Comparison of ENCODE assay signal across 10 cellular contexts in genomic region chr6:46781478-46782378, GRCh38. TPM values are rescaled to one million over a fixed set of nuclear protein-coding genes. Genes with fewer than 3 reads are reported as not detected.
DNase-seq lines count a peak whose midpoint lies in the region; ATAC-seq and TF ChIP-seq lines count a peak whose summit lies in the region.
"Had no signal": no experiment of that assay in that cellular context is flagged by ENCODE, and none has a peak within 500 bp of the region (broad histone marks: within the 10 kb centered on the region; RNA-seq: fewer than 3 reads in every experiment).

No MANE protein-coding gene starts in this region.

- no peak overlapping the region for H3K9ac ChIP-seq in smooth muscle cell (ENCODE audit: low read depth)

- H3K4me2 ChIP-seq in hepatocyte = no peak overlapping the region
- H3K4me2 ChIP-seq in smooth muscle cell = no peak overlapping the region

- H3K27me3 ChIP-seq in BE2C (no peaks in the 10 kb centered on the region), hepatocyte (no peaks in the 10 kb centered on the region), smooth muscle cell (ENCODE audit: low read depth) (peaks cover 7% of the 10 kb centered on the region)

- H3K4me3 Mint-ChIP-seq in activated T-helper 17 cell treated with anti-CD3 and anti-CD28 coated beads, Interleukin-2, amount 50 U/mL, for 72 hours = no peak overlapping the region
- H3K4me3 Mint-ChIP-seq: IgD-negative memory B cell, natural killer cell had no signal

- H3K9me2 ChIP-seq in hepatocyte (replicated peaks; ENCODE audit: insufficient read depth) = no peaks in the 10 kb centered on the region

- peak; percentile 37 for ATAC-seq in activated T-helper 17 cell treated with anti-CD3 and anti-CD28 coated beads, Interleukin-2, amount 50 U/mL, for 72 hours (replicated peaks)
- no peak for ATAC-seq in activated CD4-positive, CD25-positive, alpha-beta regulatory T cell treated with anti-CD3 and anti-CD28 coated beads, Interleukin-2, amount 50 U/mL, for 24 hours
- no peak for ATAC-seq in HG03045 (IDR thresholded peaks at IDR 0.05; ENCODE audit: unreplicated experiment)

- no peaks in the 10 kb centered on the region for H3K79me2 ChIP-seq in hepatocyte
- H3K79me2 ChIP-seq in smooth muscle cell (ENCODE audit: low read depth) = no peaks in the 10 kb centered on the region

- WGBS in hepatocyte (ENCODE audit: low lambda C conversion rate, missing lambda C conversion rate) = 37% methylated on average over 6 of the region's 6 CpGs
- WGBS in smooth muscle cell (ENCODE audit: low lambda C conversion rate) = 37% methylated on average over 6 of the region's 6 CpGs

- H3K4me1 Mint-ChIP-seq in activated T-helper 17 cell treated with anti-CD3 and anti-CD28 coated beads, Interleukin-2, amount 50 U/mL, for 72 hours = no peaks in the 10 kb centered on the region
- H3K4me1 Mint-ChIP-seq: IgD-negative memory B cell, natural killer cell had no signal

- H3K9me3 Mint-ChIP-seq in activated T-helper 17 cell treated with anti-CD3 and anti-CD28 coated beads, Interleukin-2, amount 50 U/mL, for 72 hours = no peaks in the 10 kb centered on the region
- H3K9me3 Mint-ChIP-seq: natural killer cell had no signal

- H3K27ac ChIP-seq in hepatocyte (no peak overlapping the region), smooth muscle cell (ENCODE audit: low read depth) (no peak overlapping the region)

- in situ Hi-C loops in GM13976 (cut with MboI; ENCODE audit: low sequenced_read_pairs, unreplicated experiment) = no loop called here

- DNase-seq in BE2C (peak; percentile 56), GM13976 (ENCODE audit: low spot score) (peak; percentile 15), NCI-H226 (peak; percentile 36), hepatocyte (ENCODE audit: low spot score) (peak; percentile 83), smooth muscle cell (lab: John Stamatoyannopoulos, UW; ENCODE audit: unreplicated experiment) (no peak)
- DNase-seq: natural killer cell had no signal

- H3K9me3 ChIP-seq in BE2C (no peaks in the 10 kb centered on the region), hepatocyte (ENCODE audit: low read depth) (no peaks in the 10 kb centered on the region), smooth muscle cell (replicated peaks; ENCODE audit: low read depth) (no peaks in the 10 kb centered on the region)

- H3K4me1 ChIP-seq in BE2C = no peaks in the 10 kb centered on the region
- H3K4me1 ChIP-seq in hepatocyte (ENCODE audit: insufficient read depth) = no peaks in the 10 kb centered on the region
- H3K4me1 ChIP-seq in smooth muscle cell (ENCODE audit: low read depth) = no peaks in the 10 kb centered on the region

- H3K36me3 ChIP-seq in BE2C = no peaks in the 10 kb centered on the region
- H3K36me3 ChIP-seq in hepatocyte (replicated peaks; ENCODE audit: insufficient read depth, low read depth) = no peaks in the 10 kb centered on the region
- H3K36me3 ChIP-seq in smooth muscle cell (ENCODE audit: low read depth) = no peaks in the 10 kb centered on the region

- H3K36me3 Mint-ChIP-seq in activated T-helper 17 cell treated with anti-CD3 and anti-CD28 coated beads, Interleukin-2, amount 50 U/mL, for 72 hours (ENCODE audit: low read depth) = no peaks in the 10 kb centered on the region
- H3K36me3 Mint-ChIP-seq: IgD-negative memory B cell, natural killer cell had no signal

- no peak overlapping the region for H3K27ac Mint-ChIP-seq in activated T-helper 17 cell treated with anti-CD3 and anti-CD28 coated beads, Interleukin-2, amount 50 U/mL, for 72 hours
- H3K27ac Mint-ChIP-seq: IgD-negative memory B cell, natural killer cell had no signal

- TF ChIP-seq CTCF in BE2C (IDR thresholded peaks at IDR 0.05; ENCODE audit: low read depth, low read length) (peak; percentile 75), GM13976 (IDR thresholded peaks at IDR 0.05; ENCODE audit: borderline replicate concordance, control extremely low read depth, extremely low read depth, insufficient read depth, missing control alignments) (peak; percentile 40), hepatocyte (IDR thresholded peaks at IDR 0.05; ENCODE audit: poor library complexity) (peak; percentile 81), smooth muscle cell (IDR thresholded peaks at IDR 0.05; ENCODE audit: borderline replicate concordance, insufficient read depth, poor library complexity, severe bottlenecking) (peak; percentile 78)

- no peak overlapping the region for H2AFZ ChIP-seq in hepatocyte
- no peak overlapping the region for H2AFZ ChIP-seq in smooth muscle cell (ENCODE audit: low read depth)

- no peaks in the 10 kb centered on the region for H3F3A ChIP-seq in smooth muscle cell (ENCODE audit: low read depth)

- H3K4me3 ChIP-seq in BE2C (ENCODE audit: low read depth, low read length) (no peak overlapping the region), hepatocyte (no peak overlapping the region), smooth muscle cell (no peak overlapping the region)

- H4K20me1 ChIP-seq in hepatocyte (ENCODE audit: insufficient read depth, poor library complexity, severe bottlenecking) = no peaks in the 10 kb centered on the region
- no peaks in the 10 kb centered on the region for H4K20me1 ChIP-seq in smooth muscle cell (ENCODE audit: low read depth)

- no peaks in the 10 kb centered on the region for H3K27me3 Mint-ChIP-seq in activated T-helper 17 cell treated with anti-CD3 and anti-CD28 coated beads, Interleukin-2, amount 50 U/mL, for 72 hours
- H3K27me3 Mint-ChIP-seq: IgD-negative memory B cell had no signal

RNA-seq across cellular contexts. Expression of gene MEP1A, which starts 11.5 kb away (rescaled TPM):
- not detected for polyA plus RNA-seq in BE2C (2012; ENCODE audit: insufficient read depth, insufficient read length, low read depth)
- not detected for total RNA-seq in activated T-helper 17 cell treated with anti-CD3 and anti-CD28 coated beads, Interleukin-2, amount 50 U/mL, for 72 hours
- total RNA-seq in hepatocyte (93.4 and 94.2 TPM in 2 replicates), smooth muscle cell (not detected in 2 replicates)
- polyA plus RNA-seq in hepatocyte (38.9 and 62.8 TPM in 2 replicates), smooth muscle cell (not detected in 2 replicates)
- total RNA-seq: natural killer cell had no signal
- polyA plus RNA-seq: IgD-negative memory B cell had no signal

RNA-seq across cellular contexts. Expression of gene ANKRD66, which starts 35.0 kb away (rescaled TPM):
- polyA plus RNA-seq in BE2C (2012; ENCODE audit: insufficient read depth, insufficient read length, low read depth) = not detected
- not detected for total RNA-seq in activated T-helper 17 cell treated with anti-CD3 and anti-CD28 coated beads, Interleukin-2, amount 50 U/mL, for 72 hours
- total RNA-seq in hepatocyte (not detected in 2 replicates), smooth muscle cell (not detected in 2 replicates)
- polyA plus RNA-seq in hepatocyte (not detected in 2 replicates), smooth muscle cell (not detected in 2 replicates)
- total RNA-seq: natural killer cell had no signal
- polyA plus RNA-seq: IgD-negative memory B cell had no signal

RNA-seq across cellular contexts. Expression of gene PLA2G7, which starts 46.6 kb away (rescaled TPM):
- not detected for polyA plus RNA-seq in BE2C (2012; ENCODE audit: insufficient read depth, insufficient read length, low read depth)
- total RNA-seq in activated T-helper 17 cell treated with anti-CD3 and anti-CD28 coated beads, Interleukin-2, amount 50 U/mL, for 72 hours = not detected
- total RNA-seq in hepatocyte (0.68 and 1.5 TPM in 2 replicates), smooth muscle cell (0.27 and 1.2 TPM in 2 replicates)
- polyA plus RNA-seq in hepatocyte (1.6 TPM in 1 of 2 replicates, not detected in the other), smooth muscle cell (0.30 and 0.56 TPM in 2 replicates)
- polyA plus RNA-seq: IgD-negative memory B cell had no signal

Comparison
In these comparisons a context has a peak if more than half of its experiments do, and no peak if none do; other contexts are left out.
1. RNA of gene MEP1A, which starts 11.5 kb away (total RNA-seq): 93.4 to 94.2 TPM in hepatocyte; not detected in activated T-helper 17 cell treated with anti-CD3 and anti-CD28 coated beads, Interleukin-2, amount 50 U/mL, for 72 hours and not detected in smooth muscle cell; every median in the first group is over 10 times any median in the second.
2. Peak in every context shown above with its lines, with median percentiles within 50 percentile points of each other: CTCF ChIP-seq.